ENCODE assay signal across 8 cellular contexts in the genomic region with DNA sequence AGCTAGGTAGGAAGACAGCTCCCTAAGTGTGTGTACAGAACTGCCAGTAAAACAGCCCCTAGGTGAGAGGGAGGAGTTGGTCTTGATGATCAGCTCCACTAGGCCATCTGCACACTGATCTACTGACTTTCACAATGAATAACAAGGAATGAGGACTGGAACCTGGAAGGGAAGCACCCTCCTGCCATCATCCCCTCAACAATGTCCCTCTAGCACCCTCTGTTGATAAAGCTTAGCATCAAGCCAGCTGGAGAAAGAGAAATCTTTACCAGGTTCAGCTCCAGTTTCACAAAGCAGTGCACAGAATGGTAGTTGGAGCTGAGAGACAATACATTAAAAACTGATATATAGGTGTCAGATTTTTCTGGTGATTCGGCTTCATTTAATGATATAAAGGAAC.
DNase-seq lines count a peak whose midpoint lies in the region; ATAC-seq and TF ChIP-seq lines count a peak whose summit lies in the region.

No MANE protein-coding gene starts in this region.

- H3K4me3 Mint-ChIP-seq in activated naive CD4-positive, alpha-beta T cell treated with anti-CD3 and anti-CD28 coated beads, Interleukin-2, amount 10 ng/mL, durations not matched to agents 7 days and 5 days: no peak overlapping the region
- no peak overlapping the region for H3K4me3 Mint-ChIP-seq in stimulated activated naive B cell treated with anti-CD40 and anti-IgM and Interleukin-4, amounts not matched to agents 10 μg/mL and 1 μg/mL and 100 μg/mL, for 72 hours

- H3K4me1 Mint-ChIP-seq in activated naive CD4-positive, alpha-beta T cell treated with anti-CD3 and anti-CD28 coated beads, Interleukin-2, amount 10 ng/mL, durations not matched to agents 7 days and 5 days: no peaks in the 10 kb centered on the region
- H3K4me1 Mint-ChIP-seq in stimulated activated naive B cell treated with anti-CD40 and anti-IgM and Interleukin-4, amounts not matched to agents 10 μg/mL and 1 μg/mL and 100 μg/mL, for 72 hours: no peaks in the 10 kb centered on the region

- H3K27ac Mint-ChIP-seq in activated naive CD4-positive, alpha-beta T cell treated with anti-CD3 and anti-CD28 coated beads, Interleukin-2, amount 10 ng/mL, durations not matched to agents 7 days and 5 days: no peak overlapping the region
- no peak overlapping the region for H3K27ac Mint-ChIP-seq in stimulated activated naive B cell treated with anti-CD40 and anti-IgM and Interleukin-4, amounts not matched to agents 10 μg/mL and 1 μg/mL and 100 μg/mL, for 72 hours

- ATAC-seq in HG02852 (IDR thresholded peaks at IDR 0.05; ENCODE audit: unreplicated experiment) (peak; percentile 44), HG02763 (IDR thresholded peaks at IDR 0.05; ENCODE audit: unreplicated experiment) (no peak)
- no peak for ATAC-seq in stimulated activated naive B cell treated with anti-CD40 and anti-IgM and Interleukin-4, amounts not matched to agents 10 μg/mL and 1 μg/mL and 100 μg/mL, for 72 hours (replicated peaks)

- H3K9me3 Mint-ChIP-seq in activated naive CD4-positive, alpha-beta T cell treated with anti-CD3 and anti-CD28 coated beads, Interleukin-2, amount 10 ng/mL, durations not matched to agents 7 days and 5 days: no peaks in the 10 kb centered on the region
- peaks cover 2 to 5% of the 10 kb centered on the region in 2 donors for H3K9me3 Mint-ChIP-seq in stimulated activated naive B cell treated with anti-CD40 and anti-IgM and Interleukin-4, amounts not matched to agents 10 μg/mL and 1 μg/mL and 100 μg/mL, for 72 hours

- no peaks in the 10 kb centered on the region for H3K9me3 ChIP-seq in OCI-LY1 (ENCODE audit: low read length)

- H3K27ac ChIP-seq in OCI-LY1 (ENCODE audit: low read depth, low read length, poor library complexity, severe bottlenecking): no peak overlapping the region

- H3K79me2 ChIP-seq in OCI-LY1 (ENCODE audit: insufficient read depth, low read length): no peaks in the 10 kb centered on the region

- no peaks in the 10 kb centered on the region for H4K20me1 ChIP-seq in OCI-LY1 (ENCODE audit: insufficient read depth, low read length)

- no peaks in the 10 kb centered on the region for H3F3A ChIP-seq in OCI-LY1 (ENCODE audit: insufficient read depth, low read length)

- no peak overlapping the region for H3K4me3 ChIP-seq in OCI-LY1 (ENCODE audit: low read depth, low read length, poor library complexity, severe bottlenecking)

- H2AFZ ChIP-seq in OCI-LY1 (ENCODE audit: low read length): no peak overlapping the region

- no peaks in the 10 kb centered on the region for H3K27me3 ChIP-seq in OCI-LY1 (ENCODE audit: insufficient read depth, low read length)

- H3K9me2 ChIP-seq in OCI-LY1 (ENCODE audit: low read depth, low read length): no peaks in the 10 kb centered on the region

- no peaks in the 10 kb centered on the region for H3K27me3 Mint-ChIP-seq in activated naive CD4-positive, alpha-beta T cell treated with anti-CD3 and anti-CD28 coated beads, Interleukin-2, amount 10 ng/mL, durations not matched to agents 7 days and 5 days
- H3K27me3 Mint-ChIP-seq in stimulated activated naive B cell treated with anti-CD40 and anti-IgM and Interleukin-4, amounts not matched to agents 10 μg/mL and 1 μg/mL and 100 μg/mL, for 72 hours: peaks cover 4 to 16% of the 10 kb centered on the region in 2 donors

- no peak overlapping the region for H3K4me2 ChIP-seq in OCI-LY1 (ENCODE audit: low read length)

- no peak overlapping the region for H3K9ac ChIP-seq in OCI-LY1 (ENCODE audit: low read length)

- peak; percentile 53 for DNase-seq in ELR (ENCODE audit: low read depth)
- peak; percentile 16 for DNase-seq in fibroblast of the conjunctiva (ENCODE audit: low read depth)
- no peak for DNase-seq in activated naive CD4-positive, alpha-beta T cell treated with anti-CD3 and anti-CD28 coated beads, Interleukin-2, amount 10 ng/mL, durations not matched to agents 7 days and 5 days
- no peak for DNase-seq in stimulated activated naive B cell treated with anti-CD40 and anti-IgM and Interleukin-4, amounts not matched to agents 10 μg/mL and 1 μg/mL and 100 μg/mL, for 72 hours
- DNase-seq in C1 segment of cervical spinal cord (lab: John Stamatoyannopoulos, UW): no peak

- no peaks in the 10 kb centered on the region for H3K36me3 Mint-ChIP-seq in activated naive CD4-positive, alpha-beta T cell treated with anti-CD3 and anti-CD28 coated beads, Interleukin-2, amount 10 ng/mL, durations not matched to agents 7 days and 5 days
- no peaks in the 10 kb centered on the region for H3K36me3 Mint-ChIP-seq in stimulated activated naive B cell treated with anti-CD40 and anti-IgM and Interleukin-4, amounts not matched to agents 10 μg/mL and 1 μg/mL and 100 μg/mL, for 72 hours

- peak; percentile 52; the same call in 1 of the 2 replicates for TF ChIP-seq CTCF in OCI-LY1 (IDR thresholded peaks at IDR 0.05; ENCODE audit: low read length)

- H3K4me1 ChIP-seq in OCI-LY1 (ENCODE audit: insufficient read depth, low read length, severe bottlenecking): no peaks in the 10 kb centered on the region

- CTCF ChIA-PET in activated naive CD4-positive, alpha-beta T cell treated with anti-CD3 and anti-CD28 coated beads, Interleukin-2, amount 10 ng/mL, durations not matched to agents 7 days and 5 days (lab: Charles Lee): no interaction called here

- no peaks in the 10 kb centered on the region for H3K36me3 ChIP-seq in OCI-LY1 (ENCODE audit: insufficient read depth, low read length)

Comparison
In these comparisons a context has a peak if more than half of its experiments do, and no peak if none do; other contexts are left out.
1. DNase-seq: peak in ELR (single experiment) and fibroblast of the conjunctiva (single experiment); none in activated naive CD4-positive, alpha-beta T cell treated with anti-CD3 and anti-CD28 coated beads, Interleukin-2, amount 10 ng/mL, durations not matched to agents 7 days and 5 days (single experiment), stimulated activated naive B cell treated with anti-CD40 and anti-IgM and Interleukin-4, amounts not matched to agents 10 μg/mL and 1 μg/mL and 100 μg/mL, for 72 hours (single experiment) and C1 segment of cervical spinal cord (0 of 14).